14 cellular contexts compared by ENCODE assay signal in the genomic region with DNA sequence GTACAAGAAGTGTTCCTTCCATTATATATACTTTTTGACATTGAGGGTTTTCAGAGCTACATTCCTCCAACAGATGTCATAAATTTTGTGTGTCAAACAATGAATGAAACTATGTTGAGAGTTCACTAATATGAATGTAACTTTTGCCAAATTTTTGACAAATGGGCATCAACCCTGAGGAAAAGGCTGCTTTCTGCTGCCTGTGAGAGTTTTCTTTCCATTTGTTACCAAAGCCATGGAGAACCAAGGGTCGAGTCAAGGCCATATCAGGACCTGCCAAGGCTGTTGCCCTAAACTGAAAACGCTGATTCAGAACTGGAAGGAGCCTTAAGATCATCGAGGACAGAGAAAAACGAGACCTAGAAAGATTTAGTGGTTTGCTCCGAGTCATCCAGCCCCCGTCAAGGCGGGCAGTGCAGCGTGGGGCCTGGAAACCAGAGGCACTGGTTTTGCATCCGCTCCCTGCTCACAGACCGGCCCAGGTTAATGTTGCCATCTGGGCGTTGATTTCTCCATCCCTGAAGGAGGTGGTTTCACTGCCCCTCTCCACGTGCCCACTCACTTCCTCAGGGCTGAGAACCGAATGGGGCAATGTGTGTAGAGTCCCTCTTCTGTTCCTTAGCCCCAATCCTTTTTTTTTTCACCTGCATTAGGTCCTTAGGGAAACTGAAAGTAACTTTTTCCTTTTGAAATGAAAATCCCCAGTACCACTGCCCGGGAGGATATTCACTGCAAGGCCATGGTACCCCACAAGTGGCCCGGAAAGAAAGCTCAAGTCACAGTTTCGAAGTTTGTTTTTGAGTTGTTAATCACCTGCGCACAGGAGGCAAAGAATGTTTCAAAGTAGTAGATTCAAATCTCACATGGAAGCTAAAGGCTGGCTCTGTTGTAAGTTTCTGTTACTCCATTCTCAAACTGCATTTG. TPM values are rescaled to one million over a fixed set of nuclear protein-coding genes. Genes with fewer than 3 reads are reported as not detected.
DNase-seq lines count a peak whose midpoint lies in the region; ATAC-seq, FAIRE-seq and TF ChIP-seq lines count a peak whose summit lies in the region.
"Had no signal": no experiment of that assay in that cellular context is flagged by ENCODE, and none has a peak within 500 bp of the region (broad histone marks: within the 10 kb centered on the region; RNA-seq: fewer than 3 reads in every experiment).

No MANE protein-coding gene starts in this region.

- TF ChIP-seq EP300 in K562 (IDR thresholded peaks at IDR 0.05; ENCODE audit: low read length): no peak

- H3K27ac Mint-ChIP-seq in CD4-positive, alpha-beta memory T cell: peak overlapping the region in 2 of 7 donors; percentile 12 to 62
- H3K27ac Mint-ChIP-seq: activated T-cell treated with anti-CD3 and anti-CD28 coated beads, Interleukin-2, amount 50 U/mL, for 72 hours; CD4-positive, CD25-positive, alpha-beta regulatory T cell; stimulated activated memory B cell treated with anti-CD40 and anti-IgM and Interleukin-4, amounts not matched to agents 10 μg/mL and 1 μg/mL and 100 μg/mL, for 72 hours had no signal

- H3K9me3 ChIP-seq in HUES64 (ENCODE audit: insufficient read depth, low read depth, low read length): no peaks in the 10 kb centered on the region
- H3K9me3 ChIP-seq in K562 (replicated peaks; ENCODE audit: control insufficient read depth, insufficient read depth, low read depth, low read length): no peaks in the 10 kb centered on the region
- no peaks in the 10 kb centered on the region for H3K9me3 ChIP-seq in stomach smooth muscle (ENCODE audit: control insufficient read depth in 2 of 2, low read length in 2 of 2)
- no peaks in the 10 kb centered on the region for H3K9me3 ChIP-seq in CD4-positive, alpha-beta memory T cell (ENCODE audit: control insufficient read depth in 1 of 2, low read length in 2 of 2)

- H3K4me2 ChIP-seq in K562 (ENCODE audit: insufficient read depth, low read length): peak overlapping the region; percentile 51; the same call in 1 of the 2 replicates

- H3K36me3 ChIP-seq in HUES64 (ENCODE audit: insufficient read depth, low read length) (peaks cover 23% of the 10 kb centered on the region), K562 (ENCODE audit: control insufficient read depth, insufficient read depth, low read length) (no peaks in the 10 kb centered on the region), stomach smooth muscle (ENCODE audit: control insufficient read depth in 2 of 2, insufficient read depth in 2 of 2, low read length in 2 of 2) (peaks cover 11 to 17% of the 10 kb centered on the region in 2 donors)
- H3K36me3 ChIP-seq in CD4-positive, alpha-beta memory T cell (ENCODE audit: insufficient read depth, low read length): no peaks in the 10 kb centered on the region

- 56% methylated on average over 17 of the region's 17 CpGs for WGBS in HUES64
- WGBS in K562 (ENCODE audit: insufficient coverage, low coverage, missing lambda C conversion rate): 38% methylated on average over 17 of the region's 17 CpGs

- POLR2A ChIA-PET in K562 (lab: Yijun Ruan, JAX): no interaction called here
- POLR2A ChIA-PET in CD4-positive, alpha-beta memory T cell (lab: Charles Lee; ENCODE audit: partially characterized antibody): no interaction called here

- BruUV-seq in K562 (replicated peaks; lab: Mats Ljungman, UMichigan): no TSS peak

- H3K4me3 Mint-ChIP-seq in CD4-positive, alpha-beta memory T cell: no peak overlapping the region
- H3K4me3 Mint-ChIP-seq: activated T-cell treated with anti-CD3 and anti-CD28 coated beads, Interleukin-2, amount 50 U/mL, for 72 hours; CD4-positive, CD25-positive, alpha-beta regulatory T cell; stimulated activated memory B cell treated with anti-CD40 and anti-IgM and Interleukin-4, amounts not matched to agents 10 μg/mL and 1 μg/mL and 100 μg/mL, for 72 hours had no signal

- peaks cover 4 to 8% of the 10 kb centered on the region in 2 donors for H3K27me3 Mint-ChIP-seq in CD4-positive, alpha-beta memory T cell

- no peak for TF ChIP-seq RAD21 in K562 (CRISPR knock-in tag; conservative IDR thresholded peaks at IDR 0.05 in 1 of 2, IDR thresholded peaks at IDR 0.05 in 1 of 2)

- TF ChIP-seq CTCF in K562 (IDR thresholded peaks at IDR 0.05 in 2 of 3, conservative IDR thresholded peaks at IDR 0.05 in 1 of 3; ENCODE audit: insufficient read depth in 2 of 3, low read depth in 1 of 3, low read length in 3 of 3): no peak

- TF ChIP-seq POLR2A in K562 (conservative IDR thresholded peaks at IDR 0.05): no peak

- intact Hi-C loops in K562 (cut with micrococcal nuclease): no loop called here
- intact Hi-C loops in left ventricle myocardium superior (cut with micrococcal nuclease): no loop called here
- intact Hi-C loops in CD4-positive, alpha-beta memory T cell (cut with micrococcal nuclease): no loop called here

- peak; percentile 11 for FAIRE-seq in K562 (lab: Jason Lieb, UNC)

- no peaks in the 10 kb centered on the region for H3K79me2 ChIP-seq in K562 (ENCODE audit: control insufficient read depth, insufficient read depth, low read length)

- H3K27ac ChIP-seq in HUES64 (ENCODE audit: low read depth, low read length): peak overlapping the region; percentile 91
- no peak overlapping the region for H3K27ac ChIP-seq in K562 (ENCODE audit: extremely low read depth, low read depth, low read length)
- peak overlapping the region; percentile 89 for H3K27ac ChIP-seq in stomach smooth muscle (ENCODE audit: low read length)
- H3K27ac ChIP-seq in CD4-positive, alpha-beta memory T cell (ENCODE audit: low read depth, low read length): no peak overlapping the region

- CTCF ChIA-PET in K562 (lab: Yijun Ruan, JAX; ENCODE audit: low intra/inter-chr PET ratio): no interaction called here
- CTCF ChIA-PET in CD4-positive, alpha-beta memory T cell (lab: Charles Lee; ENCODE audit: partially characterized antibody): no interaction called here

- H3K36me3 Mint-ChIP-seq in CD4-positive, alpha-beta memory T cell: peaks cover 7 to 12% of the 10 kb centered on the region in 2 donors
- H3K36me3 Mint-ChIP-seq: stimulated activated memory B cell treated with anti-CD40 and anti-IgM and Interleukin-4, amounts not matched to agents 10 μg/mL and 1 μg/mL and 100 μg/mL, for 72 hours had no signal

- peak overlapping the region; percentile 71 for H2AFZ ChIP-seq in K562 (ENCODE audit: low read depth, low read length)

- peaks cover 0 to 6% (median under 1%) of the 10 kb centered on the region in 4 donors for H3K4me1 Mint-ChIP-seq in CD4-positive, alpha-beta memory T cell
- H3K4me1 Mint-ChIP-seq: CD4-positive, CD25-positive, alpha-beta regulatory T cell; stimulated activated memory B cell treated with anti-CD40 and anti-IgM and Interleukin-4, amounts not matched to agents 10 μg/mL and 1 μg/mL and 100 μg/mL, for 72 hours had no signal

- DNase-seq in K562 (ENCODE audit: extremely low read depth in 1 of 4, low spot score in 3 of 4) (peak in 1 of 4 experiments; percentile 14), kidney glomerular epithelial cell (lab: John Stamatoyannopoulos, UW) (peak; percentile 28), left ventricle myocardium superior (no peak)
- DNase-seq in CD4-positive, alpha-beta memory T cell: no peak
- DNase-seq: activated CD4-positive, CD25-positive, alpha-beta regulatory T cell treated with anti-CD3 and anti-CD28 coated beads, Interleukin-2, amount 50 U/mL, for 72 hours; activated T-cell treated with anti-CD3 and anti-CD28 coated beads, Interleukin-2, amount 50 U/mL, for 72 hours; CD4-positive, CD25-positive, alpha-beta regulatory T cell; left cardiac atrium; NCI-H1436 treated with DMSO at 0.1 percent for 48 hours had no signal

- peaks cover 58% of the 10 kb centered on the region for H3K4me1 ChIP-seq in HUES64 (ENCODE audit: insufficient read depth, low read length)
- peaks cover 5 to 39% of the 10 kb centered on the region in 2 experiments; a peak in 3 of 5 replicates for H3K4me1 ChIP-seq in K562 (replicated peaks in 1 of 2; ENCODE audit: control insufficient read depth in 2 of 2, insufficient read depth in 2 of 2, low read length in 2 of 2)
- H3K4me1 ChIP-seq in stomach smooth muscle (ENCODE audit: control insufficient read depth, insufficient read depth, low read length): peaks cover 53% of the 10 kb centered on the region
- H3K4me1 ChIP-seq in CD4-positive, alpha-beta memory T cell (ENCODE audit: insufficient read depth, low read length): no peaks in the 10 kb centered on the region

- peaks cover 0 to 2% (median 0%) of the 10 kb centered on the region in 8 donors for H3K9me3 Mint-ChIP-seq in CD4-positive, alpha-beta memory T cell
- H3K9me3 Mint-ChIP-seq: activated T-cell treated with anti-CD3 and anti-CD28 coated beads, Interleukin-2, amount 50 U/mL, for 72 hours; CD4-positive, CD25-positive, alpha-beta regulatory T cell; stimulated activated memory B cell treated with anti-CD40 and anti-IgM and Interleukin-4, amounts not matched to agents 10 μg/mL and 1 μg/mL and 100 μg/mL, for 72 hours had no signal

- H4K20me1 ChIP-seq in K562 (replicated peaks; ENCODE audit: control insufficient read depth, insufficient read depth, low read length): no peaks in the 10 kb centered on the region

- H3K9ac ChIP-seq in HUES64 (ENCODE audit: low read depth, low read length) (peak overlapping the region; percentile 51), K562 (ENCODE audit: insufficient read depth in 1 of 2, low read depth in 2 of 2, low read length in 2 of 2) (0 out of 4 replicates have a peak overlapping the region, but pooled peaks of 1 of the 2 experiments have one; percentile 21), stomach smooth muscle (ENCODE audit: low read length in 2 of 2) (peak overlapping the region; percentile 1 to 59)

- in situ Hi-C loops in K562 (cut with MboI): no loop called here

- no peaks in the 10 kb centered on the region for H3K9me1 ChIP-seq in K562 (ENCODE audit: control insufficient read depth, insufficient read depth, low read length)

- ATAC-seq in K562 (0 out of 3 replicates have a peak, but pooled peaks have one; percentile 9), HG03521 (IDR thresholded peaks at IDR 0.05; ENCODE audit: unreplicated experiment) (no peak), GM21529 (IDR thresholded peaks at IDR 0.05; ENCODE audit: unreplicated experiment) (no peak), left ventricle myocardium superior (no peak)
- ATAC-seq: activated T-cell treated with anti-CD3 and anti-CD28 coated beads, Interleukin-2, amount 50 U/mL, for 72 hours; left cardiac atrium; stimulated activated memory B cell treated with anti-CD40 and anti-IgM and Interleukin-4, amounts not matched to agents 10 μg/mL and 1 μg/mL and 100 μg/mL, for 72 hours had no signal

- H3K27me3 ChIP-seq in HUES64 (ENCODE audit: insufficient read depth, low read length) (no peaks in the 10 kb centered on the region), K562 (ENCODE audit: control insufficient read depth in 2 of 2, insufficient read depth in 2 of 2, low read length in 2 of 2) (no peaks in the 10 kb centered on the region), stomach smooth muscle (ENCODE audit: control insufficient read depth in 1 of 2, insufficient read depth in 2 of 2, low read length in 2 of 2) (no peaks in the 10 kb centered on the region)
- H3K27me3 ChIP-seq in CD4-positive, alpha-beta memory T cell (ENCODE audit: insufficient read depth, low read length): peaks cover 7% of the 10 kb centered on the region

- H3K4me3 ChIP-seq in HUES64 (ENCODE audit: low read length): no peak overlapping the region
- H3K4me3 ChIP-seq in K562: no peak overlapping the region
- H3K4me3 ChIP-seq in stomach smooth muscle (ENCODE audit: low read length in 2 of 2): peak overlapping the region; percentile 54 to 68
- H3K4me3 ChIP-seq in CD4-positive, alpha-beta memory T cell (ENCODE audit: low read length in 2 of 2): no peak overlapping the region

RNA-seq across cellular contexts. Expression of gene TPM1, which starts 32.8 kb away (rescaled TPM):
- 315 TPM for polyA plus RNA-seq in HUES64 (2013, experiment 1 of 2)
- 324 TPM for polyA plus RNA-seq in HUES64 (2013, experiment 2 of 2)
- total RNA-seq in K562 (2011; cell fraction: chromatin; rRNA removed; ENCODE audit: low replicate concordance): 40.0 and 70.8 TPM in 2 replicates
- total RNA-seq in K562 (2011; cell fraction: nucleolus; rRNA removed): 25.8 and 35.0 TPM in 2 replicates
- 50.5 and 78.6 TPM in 2 replicates for total RNA-seq in K562 (2011; cell fraction: nucleoplasm; rRNA removed)
- total RNA-seq in K562 (2014; rRNA removed) (49.9 and 52.9 TPM in 2 replicates), K562 (2014; rRNA removed; fragmentation: Illumina TruSeq; extraction: Trizol) (49.2 and 51.0 TPM in 2 replicates), K562 (2015; rRNA removed; fragmentation: Illumina TruSeq; extraction: Trizol) (42.0 and 43.1 TPM in 2 replicates), K562 (2021) (37.2 and 38.5 TPM in 2 replicates), left ventricle myocardium superior (14,056 TPM)
- polyA plus RNA-seq in K562 (2011; rRNA removed) (36.0 and 42.1 TPM in 2 replicates), K562 (2014; fragmentation: Illumina TruSeq; extraction: Trizol) (40.0 and 49.5 TPM in 2 replicates), K562 (2014; fragmentation: Nextera tagmentation; extraction: Ambion mirVana) (10 to 100 TPM in 1 of 2 experiments, 1 to 10 TPM in 1; 8.1 to 11.1 TPM), K562 (2014; rRNA removed) (53.9 and 54.5 TPM in 2 replicates)
- polyA plus RNA-seq in K562 (2011; cell fraction: cytosol; rRNA removed): 14.9 and 22.5 TPM in 2 replicates
- 33.8 and 50.9 TPM in 2 replicates for polyA plus RNA-seq in K562 (2011; cell fraction: nucleus; rRNA removed)
- polyA plus RNA-seq in K562 (2012): 46.9 and 77.8 TPM in 2 replicates
- polyA minus RNA-seq in K562 (2011; rRNA and poly(A)+ RNA removed): 28.7 and 39.2 TPM in 2 replicates
- polyA minus RNA-seq in K562 (2011; cell fraction: cytosol; rRNA and poly(A)+ RNA removed): 12.6 and 14.0 TPM in 2 replicates
- polyA minus RNA-seq in K562 (2011; cell fraction: nucleus; rRNA and poly(A)+ RNA removed): 23.7 and 44.0 TPM in 2 replicates
- 10 to 100 TPM; 25.5 to 29.4 TPM for total RNA-seq in CD4-positive, alpha-beta memory T cell
- 10 to 100 TPM in 1 of 2 donors, 1 to 10 TPM in 1; 8.5 to 11.2 TPM for polyA plus RNA-seq in CD4-positive, alpha-beta memory T cell

RNA-seq across cellular contexts. Expression of gene LACTB, which starts 46.3 kb away (rescaled TPM):
- polyA plus RNA-seq in HUES64 (2013, experiment 1 of 2): 6.9 TPM
- 8.7 TPM for polyA plus RNA-seq in HUES64 (2013, experiment 2 of 2)
- 8.1 and 18.4 TPM in 2 replicates for total RNA-seq in K562 (2011; cell fraction: chromatin; rRNA removed; ENCODE audit: low replicate concordance)
- 3.5 and 6.1 TPM in 2 replicates for total RNA-seq in K562 (2011; cell fraction: nucleolus; rRNA removed)
- total RNA-seq in K562 (2011; cell fraction: nucleoplasm; rRNA removed): 9.0 and 15.3 TPM in 2 replicates
- total RNA-seq in K562 (2014; rRNA removed): 6.1 and 9.5 TPM in 2 replicates
- total RNA-seq in K562 (2014; rRNA removed; fragmentation: Illumina TruSeq; extraction: Trizol): 14.7 and 19.7 TPM in 2 replicates
- total RNA-seq in K562 (2015; rRNA removed; fragmentation: Illumina TruSeq; extraction: Trizol): 13.1 and 15.5 TPM in 2 replicates
- 7.0 and 8.4 TPM in 2 replicates for total RNA-seq in K562 (2021)
- polyA plus RNA-seq in K562 (2011; rRNA removed): 11.3 and 12.4 TPM in 2 replicates
- polyA plus RNA-seq in K562 (2011; cell fraction: cytosol; rRNA removed): 2.3 and 4.6 TPM in 2 replicates
- polyA plus RNA-seq in K562 (2011; cell fraction: nucleus; rRNA removed): 1.8 and 3.3 TPM in 2 replicates
- polyA plus RNA-seq in K562 (2012): 9.4 and 11.0 TPM in 2 replicates
- polyA plus RNA-seq in K562 (2014; fragmentation: Illumina TruSeq; extraction: Trizol): 8.2 and 14.6 TPM in 2 replicates
- polyA plus RNA-seq in K562 (2014; fragmentation: Nextera tagmentation; extraction: Ambion mirVana): 1 to 10 TPM; 3.1 to 4.0 TPM
- 8.3 and 9.8 TPM in 2 replicates for polyA plus RNA-seq in K562 (2014; rRNA removed)
- 6.5 and 9.1 TPM in 2 replicates for polyA minus RNA-seq in K562 (2011; rRNA and poly(A)+ RNA removed)
- 1.8 and 2.8 TPM in 2 replicates for polyA minus RNA-seq in K562 (2011; cell fraction: cytosol; rRNA and poly(A)+ RNA removed)
- polyA minus RNA-seq in K562 (2011; cell fraction: nucleus; rRNA and poly(A)+ RNA removed): 2.0 and 4.0 TPM in 2 replicates
- total RNA-seq in left ventricle myocardium superior: 26.0 TPM
- total RNA-seq in CD4-positive, alpha-beta memory T cell: 10 to 100 TPM; 11.7 to 12.1 TPM
- 10 to 100 TPM in 1 of 2 donors, 1 to 10 TPM in 1; 8.9 to 11.5 TPM for polyA plus RNA-seq in CD4-positive, alpha-beta memory T cell

Comparison
In these comparisons a context has a peak if more than half of its experiments do, and no peak if none do; other contexts are left out.
1. H3K27ac ChIP-seq: peak in HUES64 (single experiment) and stomach smooth muscle (single experiment); none in K562 (single experiment) and CD4-positive, alpha-beta memory T cell (single experiment).
2. H3K4me3 ChIP-seq: peak in stomach smooth muscle (2 of 2); none in HUES64 (single experiment), K562 (single experiment) and CD4-positive, alpha-beta memory T cell (0 of 2).
3. RNA of gene TPM1, which starts 32.8 kb away (total RNA-seq): 14,056 TPM in left ventricle myocardium superior (single experiment); 25.8 to 78.6 TPM in K562 and 25.5 to 29.4 TPM in CD4-positive, alpha-beta memory T cell; every median in the first group is over 100 times any median in the second.